In the genomic region with DNA sequence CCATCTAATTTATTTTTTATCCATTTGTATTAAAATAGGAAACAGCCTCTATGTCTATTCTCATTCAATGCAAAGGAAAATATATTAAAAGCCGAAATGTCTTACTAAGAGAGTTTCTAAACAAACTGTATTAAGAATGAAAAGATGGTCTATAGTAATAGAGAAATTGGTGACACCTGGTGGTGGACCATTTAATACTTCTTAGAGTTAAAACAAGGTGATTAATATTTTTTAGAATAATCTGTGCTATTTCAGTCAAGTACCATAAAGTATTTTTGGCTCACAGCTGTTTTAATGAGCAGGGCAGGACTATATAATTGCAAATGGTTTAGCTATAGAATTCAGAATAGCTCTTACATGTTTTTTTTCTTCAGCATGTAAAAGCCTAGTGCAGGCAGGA, we compare ENCODE assay signal across 16 cellular contexts. TPM values are rescaled to one million over a fixed set of nuclear protein-coding genes. Genes with fewer than 3 reads are reported as not detected.
A peak's percentile ranks its signal among the peaks of the same experiment; 100 is the strongest.
DNase-seq lines count a peak whose midpoint lies in the region; ATAC-seq, FAIRE-seq and TF ChIP-seq lines count a peak whose summit lies in the region.
"Had no signal": no experiment of that assay in that cellular context is flagged by ENCODE, and none has a peak within 500 bp of the region (broad histone marks: within the 10 kb centered on the region; RNA-seq: fewer than 3 reads in every experiment).

No MANE protein-coding gene starts in this region.

- intact Hi-C loops in activated CD4-positive, alpha-beta memory T cell treated with anti-CD3 and anti-CD28 coated beads for 36 hours (cut with micrococcal nuclease), result no loop called here

- H3K9me3 Mint-ChIP-seq in GM23338, result no peaks in the 10 kb centered on the region
- H3K9me3 Mint-ChIP-seq in activated CD4-positive, alpha-beta memory T cell treated with anti-CD3 and anti-CD28 coated beads for 36 hours, result no peaks in the 10 kb centered on the region
- H3K9me3 Mint-ChIP-seq: natural killer cell treated with Interleukin-12 subunit alpha and Interleukin-12 subunit beta and Interleukin-15 and Interleukin-18, amount 100 ng/mL, for 72 hours had no signal

- no peak overlapping the region for H3K27ac Mint-ChIP-seq in GM23338
- no peak overlapping the region for H3K27ac Mint-ChIP-seq in activated CD4-positive, alpha-beta memory T cell treated with anti-CD3 and anti-CD28 coated beads for 36 hours
- H3K27ac Mint-ChIP-seq: natural killer cell treated with Interleukin-12 subunit alpha and Interleukin-12 subunit beta and Interleukin-15 and Interleukin-18, amount 100 ng/mL, for 72 hours had no signal

- H3K27ac ChIP-seq in GM23338 (ENCODE audit: low read depth) (no peak overlapping the region), small intestine (ENCODE audit: low read depth in 1 of 2, low read length in 1 of 2) (no peak overlapping the region)

- WGBS in small intestine, 3 donors, result 74 to 81% (median 77%) methylated on average over 1 of the region's 1 CpG

- no peak overlapping the region for H3K4me3 Mint-ChIP-seq in GM23338
- H3K4me3 Mint-ChIP-seq in activated CD4-positive, alpha-beta memory T cell treated with anti-CD3 and anti-CD28 coated beads for 36 hours, result no peak overlapping the region
- H3K4me3 Mint-ChIP-seq: natural killer cell treated with Interleukin-12 subunit alpha and Interleukin-12 subunit beta and Interleukin-15 and Interleukin-18, amount 100 ng/mL, for 72 hours had no signal

- no peaks in the 10 kb centered on the region for H3K36me3 ChIP-seq in GM23338 (ENCODE audit: insufficient read depth)
- no peaks in the 10 kb centered on the region for H3K36me3 ChIP-seq in small intestine (ENCODE audit: control insufficient read depth in 2 of 2, insufficient read depth in 2 of 2, low read length in 2 of 2)

- 0 out of 3 replicates have a peak, but pooled peaks cover 5% of the 10 kb centered on the region for H3K4me1 Mint-ChIP-seq in GM23338
- no peaks in the 10 kb centered on the region for H3K4me1 Mint-ChIP-seq in activated CD4-positive, alpha-beta memory T cell treated with anti-CD3 and anti-CD28 coated beads for 36 hours (ENCODE audit: low read depth)

- POLR2A ChIA-PET in activated CD4-positive, alpha-beta memory T cell treated with anti-CD3 and anti-CD28 coated beads for 36 hours (lab: Charles Lee), result no interaction called here

- no peak overlapping the region for H2AFZ ChIP-seq in GM23338

- no peaks in the 10 kb centered on the region; the same call in 1 of the 2 replicates for H3K9me2 ChIP-seq in GM23338 (ENCODE audit: insufficient read depth)

- peaks cover 2% of the 10 kb centered on the region for H3K27me3 Mint-ChIP-seq in GM23338 (ENCODE audit: insufficient read depth, low read depth, poor library complexity)
- no peaks in the 10 kb centered on the region for H3K27me3 Mint-ChIP-seq in activated CD4-positive, alpha-beta memory T cell treated with anti-CD3 and anti-CD28 coated beads for 36 hours
- H3K27me3 Mint-ChIP-seq: natural killer cell treated with Interleukin-12 subunit alpha and Interleukin-12 subunit beta and Interleukin-15 and Interleukin-18, amount 100 ng/mL, for 72 hours had no signal

- FAIRE-seq in small intestine (lab: Jason Lieb, UNC), result no peak
- FAIRE-seq: GM12892, kidney had no signal

- peak; percentile 23 for TF ChIP-seq CTCF in AG10803 (conservative IDR thresholded peaks at IDR 0.05; ENCODE audit: low read length)
- TF ChIP-seq CTCF in GM23338 (conservative IDR thresholded peaks at IDR 0.05; ENCODE audit: low read depth in 2 of 2), result peak in 1 of 2 experiments; percentile 55; a peak in 3 of 4 replicates
- peak; percentile 26 for TF ChIP-seq CTCF in fibroblast of the aortic adventitia (IDR thresholded peaks at IDR 0.05; ENCODE audit: insufficient read depth, low read length)
- TF ChIP-seq CTCF in GM10266 (IDR thresholded peaks at IDR 0.05; ENCODE audit: control insufficient read depth, insufficient read depth, low read depth, missing control alignments), result no peak

- no peaks in the 10 kb centered on the region for H3K36me3 Mint-ChIP-seq in GM23338 (ENCODE audit: low read depth)
- no peaks in the 10 kb centered on the region for H3K36me3 Mint-ChIP-seq in activated CD4-positive, alpha-beta memory T cell treated with anti-CD3 and anti-CD28 coated beads for 36 hours
- H3K36me3 Mint-ChIP-seq: natural killer cell treated with Interleukin-12 subunit alpha and Interleukin-12 subunit beta and Interleukin-15 and Interleukin-18, amount 100 ng/mL, for 72 hours had no signal

- no peak overlapping the region for H3K4me2 ChIP-seq in GM23338

- no peaks in the 10 kb centered on the region for H4K20me1 ChIP-seq in GM23338 (replicated peaks; ENCODE audit: insufficient read depth)

- no peak overlapping the region for H3K4me3 ChIP-seq in AG10803 (ENCODE audit: low read length)
- no peak overlapping the region for H3K4me3 ChIP-seq in GM23338
- H3K4me3 ChIP-seq in fibroblast of the aortic adventitia (ENCODE audit: low read depth, low read length), result no peak overlapping the region
- H3K4me3 ChIP-seq in small intestine (ENCODE audit: low read depth in 1 of 2, low read length in 2 of 2), result no peak overlapping the region

- no peaks in the 10 kb centered on the region for H3K9me3 ChIP-seq in small intestine (ENCODE audit: control insufficient read depth, low read depth)

- H3K27me3 ChIP-seq in GM23338 (ENCODE audit: insufficient read depth), result 0 out of 2 replicates have a peak, but pooled peaks cover 3% of the 10 kb centered on the region
- H3K27me3 ChIP-seq in small intestine (ENCODE audit: control insufficient read depth in 2 of 2, insufficient read depth in 2 of 2, low read length in 2 of 2), result no peaks in the 10 kb centered on the region

- H3F3A ChIP-seq in GM23338 (replicated peaks; ENCODE audit: low read depth), result no peaks in the 10 kb centered on the region

- DNase-seq in AG10803 (ENCODE audit: low read depth), result peak; percentile 5
- DNase-seq in GM23338 (ENCODE audit: low spot score), result peak; percentile 41
- peak; percentile 14 for DNase-seq in RPMI7951 (ENCODE audit: low read depth)
- DNase-seq in fibroblast of the aortic adventitia (ENCODE audit: low read depth), result peak; percentile 57
- DNase-seq in activated CD4-positive, alpha-beta memory T cell treated with anti-CD3 and anti-CD28 coated beads for 36 hours, result no peak
- no peak for DNase-seq in DMS153 (lab: John Stamatoyannopoulos, UW)
- DNase-seq in GM10266 (ENCODE audit: extremely low spot score), result no peak
- DNase-seq in small intestine, result no peak
- DNase-seq: activated CD4-positive, alpha-beta T cell treated with anti-CD3 and anti-CD28 coated beads for 4 hours; caudate nucleus; KG1; kidney; NCI-H446; SW 1271 had no signal

- H3K79me2 ChIP-seq in GM23338 (replicated peaks; ENCODE audit: insufficient read depth), result no peaks in the 10 kb centered on the region

- CTCF ChIA-PET in activated CD4-positive, alpha-beta memory T cell treated with anti-CD3 and anti-CD28 coated beads for 36 hours (lab: Charles Lee), result interaction anchor here (3.0 kb wide), 1 partner anchor 16 kb away, joined by 7 read pairs; no protein-coding TSS in a partner anchor

- H3K4me1 ChIP-seq in GM23338 (ENCODE audit: insufficient read depth) (peaks cover 6% of the 10 kb centered on the region; the same call in 1 of the 2 replicates), small intestine (ENCODE audit: control insufficient read depth in 2 of 2, insufficient read depth in 1 of 2, low read depth in 1 of 2, low read length in 1 of 2) (no peaks in the 10 kb centered on the region)

- ATAC-seq in GM23338, result no peak
- ATAC-seq: natural killer cell treated with Interleukin-12 subunit alpha and Interleukin-12 subunit beta and Interleukin-15 and Interleukin-18, amount 100 ng/mL, for 72 hours had no signal

TF ChIP-seq in GM23338, 12 proteins besides CTCF, POLR2A, EP300 and RAD21 (continues in another document):
- no peak for TF ChIP-seq ZNF331 (CRISPR knock-in tag; IDR thresholded peaks at IDR 0.05; ENCODE audit: low read depth)

RNA-seq across cellular contexts. Expression of a gene that starts 55.7 kb away (rescaled TPM):
- 0.38 and 2.6 TPM in 2 replicates for total RNA-seq in GM23338 (2014; rRNA removed; shearing (Covaris generic))
- polyA plus RNA-seq in GM23338 (2016; fragmentation: Nextera tagmentation; extraction: Ambion mirVana) (0.55 and 1.0 TPM in 2 replicates), small intestine (under 1 TPM in 1 of 3 donors, not detected in 2; 0.36 TPM)
- total RNA-seq in RPMI7951 (2014; rRNA removed; shearing (Covaris generic)), result not detected in 2 replicates
- not detected in 2 replicates for total RNA-seq in fibroblast of the aortic adventitia (ENCODE audit: low replicate concordance)
- total RNA-seq in activated CD4-positive, alpha-beta memory T cell treated with anti-CD3 and anti-CD28 coated beads for 36 hours, result not detected
- total RNA-seq: kidney; natural killer cell treated with Interleukin-12 subunit alpha and Interleukin-12 subunit beta and Interleukin-15 and Interleukin-18, amount 100 ng/mL, for 72 hours had no signal

Comparison
In these comparisons a context has a peak if more than half of its experiments do, and no peak if none do; other contexts are left out.
1. DNase-seq: peak in AG10803 (single experiment), GM23338 (single experiment), RPMI7951 (single experiment) and fibroblast of the aortic adventitia (single experiment); none in activated CD4-positive, alpha-beta memory T cell treated with anti-CD3 and anti-CD28 coated beads for 36 hours (single experiment), DMS153 (single experiment), GM10266 (single experiment) and small intestine (single experiment).